ENCODE assay signal across 8 cellular contexts in genomic region chr1:10400013-10400412, GRCh38. TPM values are rescaled to one million over a fixed set of nuclear protein-coding genes. Genes with fewer than 3 reads are reported as not detected.
DNase-seq lines count a peak whose midpoint lies in the region; ATAC-seq and TF ChIP-seq lines count a peak whose summit lies in the region.

No MANE protein-coding gene starts in this region.

- no peaks in the 10 kb centered on the region for H3K4me1 ChIP-seq in ectodermal cell (ENCODE audit: control insufficient read depth, insufficient read depth, low read length)

- peak overlapping the region; percentile 94 for H3K4me3 Mint-ChIP-seq in nephron progenitor cell

- peaks cover 4% of the 10 kb centered on the region; the same call in 1 of the 2 replicates for H3K36me3 ChIP-seq in BJ (ENCODE audit: control insufficient read depth, insufficient read depth, low read length)
- H3K36me3 ChIP-seq in MG63 = peaks cover 33% of the 10 kb centered on the region
- H3K36me3 ChIP-seq in ectodermal cell (ENCODE audit: control insufficient read depth, insufficient read depth, low read length) = peaks cover 28% of the 10 kb centered on the region

- ATAC-seq in GM18868 (IDR thresholded peaks at IDR 0.05; ENCODE audit: unreplicated experiment) (no peak), HG03039 (IDR thresholded peaks at IDR 0.05; ENCODE audit: unreplicated experiment) (no peak)

- no peaks in the 10 kb centered on the region for H3K27me3 ChIP-seq in BJ (ENCODE audit: control insufficient read depth, insufficient read depth, low read length)
- no peaks in the 10 kb centered on the region for H3K27me3 ChIP-seq in MG63
- H3K27me3 ChIP-seq in ectodermal cell (ENCODE audit: control insufficient read depth, insufficient read depth, low read length, poor library complexity, severe bottlenecking) = no peaks in the 10 kb centered on the region

- H3K9me3 Mint-ChIP-seq in nephron progenitor cell = no peaks in the 10 kb centered on the region

- H3K36me3 Mint-ChIP-seq in nephron progenitor cell (ENCODE audit: low read depth) = peaks cover 50% of the 10 kb centered on the region

- no peak for TF ChIP-seq CTCF in BJ (IDR thresholded peaks at IDR 0.05; ENCODE audit: insufficient read depth, low read depth, low read length)
- TF ChIP-seq CTCF in nephron progenitor cell (IDR thresholded peaks at IDR 0.05) = no peak

- H3K4me3 ChIP-seq in BJ (ENCODE audit: low read depth, low read length) = peak overlapping the region; percentile 78
- H3K4me3 ChIP-seq in MG63 = peak overlapping the region; percentile 89
- peak overlapping the region; percentile 86 for H3K4me3 ChIP-seq in ectodermal cell (ENCODE audit: insufficient read depth, low read depth, low read length)

- DNase-seq in BJ (ENCODE audit: low read depth) (no peak), MG63 (no peak), nephron progenitor cell (no peak), COLO829 (ENCODE audit: low spot score) (no peak), activated gamma-delta T cell treated with Interleukin-2 at 50 U/mL for 16 hours (no peak)

- POLR2A ChIA-PET in BJ (lab: Charles Lee) = interaction anchor here (0.6 to 2.7 kb wide), 2 partner anchors 12 to 383 kb away, joined by 3 to 9 read pairs; no protein-coding TSS in a partner anchor

- 23 to 31% methylated on average over 8 of the region's 8 CpGs for WGBS in ectodermal cell, 2 experiments

- CTCF ChIA-PET in BJ (lab: Yijun Ruan, JAX) = interaction anchor here (1.1 to 2.1 kb wide), 7 partner anchors 13 to 190 kb away, joined by 3 to 10 read pairs (median 5); partner anchors contain the start of genes CENPS and KIF1B

- H3K4me1 Mint-ChIP-seq in nephron progenitor cell = peaks cover 34% of the 10 kb centered on the region

- peak overlapping the region; percentile 33 for H3K27ac ChIP-seq in ectodermal cell (ENCODE audit: insufficient read depth, low read depth, low read length, poor library complexity, severe bottlenecking)

- peak overlapping the region; percentile 92 for H3K27ac Mint-ChIP-seq in nephron progenitor cell

- H3K9me3 ChIP-seq in MG63 (no peaks in the 10 kb centered on the region), ectodermal cell (ENCODE audit: control insufficient read depth, low read length) (no peaks in the 10 kb centered on the region)

- H3K27me3 Mint-ChIP-seq in nephron progenitor cell (ENCODE audit: low read depth, poor library complexity) = peaks cover 4% of the 10 kb centered on the region

RNA-seq across cellular contexts. Expression of gene PGD, which starts 1.1 kb away (rescaled TPM):
- polyA plus RNA-seq in BJ (2011; rRNA removed) = 78.3 and 88.8 TPM in 2 replicates
- polyA minus RNA-seq in BJ (2011; rRNA and poly(A)+ RNA removed) = 77.4 and 82.8 TPM in 2 replicates
- total RNA-seq in MG63 (2014; rRNA removed; shearing (Covaris generic); ENCODE audit: low replicate concordance) = 146 and 182 TPM in 2 replicates
- polyA plus RNA-seq in ectodermal cell (2013, experiment 1 of 4) = 531 TPM
- polyA plus RNA-seq in ectodermal cell (2013, experiment 2 of 4) = 512 TPM
- polyA plus RNA-seq in ectodermal cell (2013, experiment 3 of 4) = 289 TPM
- polyA plus RNA-seq in ectodermal cell (2013, experiment 4 of 4) = 314 TPM

RNA-seq across cellular contexts. Expression of gene CENPS, which starts 30.2 kb away (rescaled TPM):
- 8.5 and 9.6 TPM in 2 replicates for polyA plus RNA-seq in BJ (2011; rRNA removed)
- polyA minus RNA-seq in BJ (2011; rRNA and poly(A)+ RNA removed) = 2.3 and 3.9 TPM in 2 replicates
- 13.3 and 15.0 TPM in 2 replicates for total RNA-seq in MG63 (2014; rRNA removed; shearing (Covaris generic); ENCODE audit: low replicate concordance)
- polyA plus RNA-seq in ectodermal cell (2013, experiment 1 of 4) = 39.5 TPM
- 38.9 TPM for polyA plus RNA-seq in ectodermal cell (2013, experiment 2 of 4)
- 29.3 TPM for polyA plus RNA-seq in ectodermal cell (2013, experiment 3 of 4)
- 33.9 TPM for polyA plus RNA-seq in ectodermal cell (2013, experiment 4 of 4)

RNA-seq across cellular contexts. Expression of gene CORT, which starts 49.8 kb away (rescaled TPM):
- polyA plus RNA-seq in BJ (2011; rRNA removed) = 0.12 TPM in 1 of 2 replicates, not detected in the other
- polyA minus RNA-seq in BJ (2011; rRNA and poly(A)+ RNA removed) = not detected in 2 replicates
- total RNA-seq in MG63 (2014; rRNA removed; shearing (Covaris generic); ENCODE audit: low replicate concordance) = 0.33 TPM in 1 of 2 replicates, not detected in the other
- polyA plus RNA-seq in ectodermal cell (2013, experiment 1 of 4) = 0.78 TPM
- 1.1 TPM for polyA plus RNA-seq in ectodermal cell (2013, experiment 2 of 4)
- 0.37 TPM for polyA plus RNA-seq in ectodermal cell (2013, experiment 3 of 4)
- polyA plus RNA-seq in ectodermal cell (2013, experiment 4 of 4) = 0.77 TPM
